ENCODE assay signal across 17 cellular contexts in the genomic region with DNA sequence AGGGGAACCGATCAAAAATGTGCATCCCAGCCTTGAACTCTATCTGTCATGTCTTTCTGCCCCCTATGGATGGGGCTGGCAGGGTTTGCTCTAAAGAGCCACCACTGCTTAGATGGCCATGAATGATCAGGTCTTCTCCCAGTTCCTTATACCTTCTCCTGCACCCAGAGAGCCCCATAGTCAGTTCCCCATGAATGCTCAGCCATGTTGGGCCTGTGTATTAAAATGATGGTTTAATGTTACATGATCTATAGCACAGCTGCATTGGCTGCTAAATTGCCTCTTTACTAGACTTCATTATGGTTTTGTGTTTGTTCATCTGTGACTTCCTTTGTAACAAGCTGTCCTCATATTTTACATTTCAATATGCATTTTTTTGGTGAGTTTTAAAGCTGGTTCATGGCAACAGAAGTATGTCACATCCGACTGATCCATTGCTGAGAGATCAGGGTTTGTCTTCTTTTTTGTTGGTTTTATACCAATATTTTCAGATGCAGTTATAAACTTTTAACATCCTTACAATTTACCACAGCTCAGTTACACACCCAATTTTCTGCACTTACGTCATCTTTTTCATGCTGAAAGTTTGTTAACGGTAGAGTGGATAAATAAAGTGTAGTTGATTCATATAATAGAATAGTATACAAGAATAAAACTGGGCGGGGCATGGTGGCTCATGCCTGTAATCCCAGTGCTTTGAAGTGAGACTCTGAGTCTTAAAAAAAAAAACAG. TPM values are rescaled to one million over a fixed set of nuclear protein-coding genes. Genes with fewer than 3 reads are reported as not detected.
A peak's percentile ranks its signal among the peaks of the same experiment; 100 is the strongest.
DNase-seq lines count a peak whose midpoint lies in the region; ATAC-seq and TF ChIP-seq lines count a peak whose summit lies in the region.
"Had no signal": no experiment of that assay in that cellular context is flagged by ENCODE, and none has a peak within 500 bp of the region (broad histone marks: within the 10 kb centered on the region; RNA-seq: fewer than 3 reads in every experiment).

No MANE protein-coding gene starts in this region.

- ATAC-seq in naive thymus-derived CD4-positive, alpha-beta T cell = peak; percentile 20
- no peak for ATAC-seq in upper lobe of left lung (ENCODE audit: low FRiP score in 2 of 2)
- ATAC-seq: natural killer cell had no signal

- peaks cover 0 to 5% (median 0%) of the 10 kb centered on the region in 7 donors for H3K4me1 Mint-ChIP-seq in naive thymus-derived CD4-positive, alpha-beta T cell

- no peak overlapping the region for H3K4me3 Mint-ChIP-seq in naive thymus-derived CD4-positive, alpha-beta T cell
- H3K4me3 Mint-ChIP-seq: natural killer cell had no signal

- TF ChIP-seq EP300 in upper lobe of left lung (IDR thresholded peaks at IDR 0.05) = no peak

- no peaks in the 10 kb centered on the region for H3K36me3 ChIP-seq in naive thymus-derived CD4-positive, alpha-beta T cell (ENCODE audit: control insufficient read depth in 2 of 3, insufficient read depth in 3 of 3, low read length in 3 of 3)
- H3K36me3 ChIP-seq in upper lobe of left lung = no peaks in the 10 kb centered on the region
- H3K36me3 ChIP-seq: left ventricle myocardium inferior, prostate gland, SJSA1, vagina had no signal

- peaks cover 0 to 4% (median 0%) of the 10 kb centered on the region in 5 donors for H3K36me3 Mint-ChIP-seq in naive thymus-derived CD4-positive, alpha-beta T cell

- no peaks in the 10 kb centered on the region for H3K4me1 ChIP-seq in naive thymus-derived CD4-positive, alpha-beta T cell (ENCODE audit: control insufficient read depth in 2 of 2, insufficient read depth in 2 of 2, low read length in 2 of 2)
- no peaks in the 10 kb centered on the region for H3K4me1 ChIP-seq in upper lobe of left lung
- H3K4me1 ChIP-seq: left ventricle myocardium inferior, prostate gland, vagina had no signal

- CTCF ChIA-PET in naive thymus-derived CD4-positive, alpha-beta T cell (lab: Charles Lee) = no interaction called here

- no peak for TF ChIP-seq POLR2A in upper lobe of left lung (IDR thresholded peaks at IDR 0.05)

- no peak overlapping the region for H3K27ac Mint-ChIP-seq in naive thymus-derived CD4-positive, alpha-beta T cell

- H3K27me3 Mint-ChIP-seq in naive thymus-derived CD4-positive, alpha-beta T cell = peaks cover 0 to 4% (median 3%) of the 10 kb centered on the region in 5 donors

- DNase-seq in NCI-H748 (lab: John Stamatoyannopoulos, UW; ENCODE audit: unreplicated experiment) (peak; percentile 31), NCI-H748 treated with DMSO at 0.1 percent for 48 hours (lab: John Stamatoyannopoulos, UW) (no peak), MV-4-11 (lab: John Stamatoyannopoulos, UW) (peak; percentile 47), SW480 (ENCODE audit: low spot score) (peak; percentile 58), cardiac septum (ENCODE audit: low spot score) (no peak), upper lobe of left lung (no peak)
- no peak for DNase-seq in naive thymus-derived CD4-positive, alpha-beta T cell
- DNase-seq in activated T-cell treated with anti-CD3 and anti-CD28 coated beads, Interleukin-2, amount 50 U/mL, for 1 hour = no peak
- DNase-seq: ACHN; activated CD4-positive, alpha-beta T cell treated with anti-CD3 and anti-CD28 coated beads, Interleukin-2, amount 50 U/mL, for 48 hours; activated T-cell treated with anti-CD3 and anti-CD28 coated beads, Interleukin-2, amount 50 U/mL, for 48 hours; Calu3; left ventricle myocardium inferior; natural killer cell had no signal

- no peaks in the 10 kb centered on the region for H3K27me3 ChIP-seq in naive thymus-derived CD4-positive, alpha-beta T cell (ENCODE audit: control insufficient read depth in 2 of 2, insufficient read depth in 2 of 2, low read length in 2 of 2)
- H3K27me3 ChIP-seq in upper lobe of left lung = no peaks in the 10 kb centered on the region
- H3K27me3 ChIP-seq: SJSA1, vagina had no signal

- H3K4me3 ChIP-seq in naive thymus-derived CD4-positive, alpha-beta T cell (ENCODE audit: low read length) = no peak overlapping the region
- no peak overlapping the region for H3K4me3 ChIP-seq in upper lobe of left lung
- H3K4me3 ChIP-seq: left ventricle myocardium inferior, prostate gland, SJSA1, vagina had no signal

- H3K27ac ChIP-seq in naive thymus-derived CD4-positive, alpha-beta T cell (ENCODE audit: low read depth, low read length) = no peak overlapping the region
- no peak overlapping the region for H3K27ac ChIP-seq in upper lobe of left lung
- H3K27ac ChIP-seq: left ventricle myocardium inferior, prostate gland, SJSA1, vagina had no signal

- no peaks in the 10 kb centered on the region for H3K9me3 ChIP-seq in naive thymus-derived CD4-positive, alpha-beta T cell (ENCODE audit: control insufficient read depth in 2 of 3, low read length in 3 of 3)
- no peaks in the 10 kb centered on the region for H3K9me3 ChIP-seq in upper lobe of left lung
- H3K9me3 ChIP-seq: left ventricle myocardium inferior, prostate gland, SJSA1, vagina had no signal

- POLR2A ChIA-PET in naive thymus-derived CD4-positive, alpha-beta T cell (lab: Charles Lee) = no interaction called here

- TF ChIP-seq CTCF in upper lobe of left lung (IDR thresholded peaks at IDR 0.05) = no peak

- H3K9me3 Mint-ChIP-seq in naive thymus-derived CD4-positive, alpha-beta T cell = peaks cover 0 to 2% (median 0%) of the 10 kb centered on the region in 11 donors
- H3K9me3 Mint-ChIP-seq: natural killer cell had no signal

- 65 to 69% methylated on average over 5 of the region's 5 CpGs for WGBS in upper lobe of left lung, 2 donors

- intact Hi-C loops in naive thymus-derived CD4-positive, alpha-beta T cell (cut with micrococcal nuclease) = no loop called here
- intact Hi-C loops in cardiac septum (cut with DNase I) = no loop called here

RNA-seq across cellular contexts. Expression of a gene that starts 56.4 kb away (rescaled TPM):
- 100 to 1,000 TPM; 100 to 164 (median 144) TPM for total RNA-seq in naive thymus-derived CD4-positive, alpha-beta T cell
- polyA plus RNA-seq in naive thymus-derived CD4-positive, alpha-beta T cell = 100 to 1,000 TPM in 1 of 2 donors, 10 to 100 TPM in 1; 91.3 to 111 TPM
- total RNA-seq in cardiac septum (104 TPM), upper lobe of left lung (100 to 1,000 TPM in 3 of 6 donors, 10 to 100 TPM in 3; 52.1 to 151 (median 97.8) TPM)

Comparison
In these comparisons a context has a peak if more than half of its experiments do, and no peak if none do; other contexts are left out.
1. DNase-seq: peak in NCI-H748 (single experiment), MV-4-11 (single experiment) and SW480 (single experiment); none in NCI-H748 treated with DMSO at 0.1 percent for 48 hours (single experiment), naive thymus-derived CD4-positive, alpha-beta T cell (0 of 9), cardiac septum (single experiment), activated T-cell treated with anti-CD3 and anti-CD28 coated beads, Interleukin-2, amount 50 U/mL, for 1 hour (single experiment) and upper lobe of left lung (0 of 2).